ENCODE assay signal across 8 cellular contexts in genomic region chr9:121861501-121862180, GRCh38.
DNase-seq lines count a peak whose midpoint lies in the region; ATAC-seq, FAIRE-seq and TF ChIP-seq lines count a peak whose summit lies in the region.

No MANE protein-coding gene starts in this region.

- in situ Hi-C loops in GM13976 (cut with MboI; ENCODE audit: low sequenced_read_pairs, unreplicated experiment), result no loop called here

- no peaks in the 10 kb centered on the region for H3K4me1 ChIP-seq in foreskin keratinocyte

- ATAC-seq in foreskin keratinocyte, result peak; percentile 27
- no peak for ATAC-seq in GM19395 (IDR thresholded peaks at IDR 0.05; ENCODE audit: unreplicated experiment)

- no peak overlapping the region for H3K27ac ChIP-seq in foreskin keratinocyte

- H3K27me3 ChIP-seq in foreskin keratinocyte, result no peaks in the 10 kb centered on the region

- no peak for FAIRE-seq in RCC 7860 (lab: Jason Lieb, UNC)

- peak; percentile 43 for DNase-seq in GM13976 (ENCODE audit: low spot score)
- peak; percentile 22 for DNase-seq in RCC 7860 (ENCODE audit: low spot score)
- no peak for DNase-seq in foreskin keratinocyte
- no peak for DNase-seq in retinal pigment epithelial cell (ENCODE audit: low read depth)
- DNase-seq in stimulated activated naive CD4-positive, alpha-beta T cell (lab: John Stamatoyannopoulos, UW), result no peak
- no peak for DNase-seq in NOMO-1 (lab: John Stamatoyannopoulos, UW; ENCODE audit: unreplicated experiment in 2 of 2)
- DNase-seq in T-helper 2 cell, result no peak

- no peak overlapping the region for H3K4me3 ChIP-seq in retinal pigment epithelial cell (ENCODE audit: low read length)

- TF ChIP-seq CTCF in GM13976 (IDR thresholded peaks at IDR 0.05; ENCODE audit: borderline replicate concordance, control extremely low read depth, extremely low read depth, insufficient read depth, missing control alignments) (peak; percentile 28), foreskin keratinocyte (conservative IDR thresholded peaks at IDR 0.05) (peak; percentile 49), retinal pigment epithelial cell (conservative IDR thresholded peaks at IDR 0.05; ENCODE audit: low read depth, low read length) (peak; percentile 60)

Comparison
In these comparisons a context has a peak if more than half of its experiments do, and no peak if none do; other contexts are left out.
1. DNase-seq: peak in GM13976 (single experiment) and RCC 7860 (single experiment); none in foreskin keratinocyte (0 of 2), retinal pigment epithelial cell (single experiment), stimulated activated naive CD4-positive, alpha-beta T cell (0 of 6), NOMO-1 (0 of 2) and T-helper 2 cell (0 of 5).
2. Peak in every context shown above with its lines, with median percentiles within 50 percentile points of each other: CTCF ChIP-seq.